Comparison of ENCODE assay signal across 8 cellular contexts in the genomic region with DNA sequence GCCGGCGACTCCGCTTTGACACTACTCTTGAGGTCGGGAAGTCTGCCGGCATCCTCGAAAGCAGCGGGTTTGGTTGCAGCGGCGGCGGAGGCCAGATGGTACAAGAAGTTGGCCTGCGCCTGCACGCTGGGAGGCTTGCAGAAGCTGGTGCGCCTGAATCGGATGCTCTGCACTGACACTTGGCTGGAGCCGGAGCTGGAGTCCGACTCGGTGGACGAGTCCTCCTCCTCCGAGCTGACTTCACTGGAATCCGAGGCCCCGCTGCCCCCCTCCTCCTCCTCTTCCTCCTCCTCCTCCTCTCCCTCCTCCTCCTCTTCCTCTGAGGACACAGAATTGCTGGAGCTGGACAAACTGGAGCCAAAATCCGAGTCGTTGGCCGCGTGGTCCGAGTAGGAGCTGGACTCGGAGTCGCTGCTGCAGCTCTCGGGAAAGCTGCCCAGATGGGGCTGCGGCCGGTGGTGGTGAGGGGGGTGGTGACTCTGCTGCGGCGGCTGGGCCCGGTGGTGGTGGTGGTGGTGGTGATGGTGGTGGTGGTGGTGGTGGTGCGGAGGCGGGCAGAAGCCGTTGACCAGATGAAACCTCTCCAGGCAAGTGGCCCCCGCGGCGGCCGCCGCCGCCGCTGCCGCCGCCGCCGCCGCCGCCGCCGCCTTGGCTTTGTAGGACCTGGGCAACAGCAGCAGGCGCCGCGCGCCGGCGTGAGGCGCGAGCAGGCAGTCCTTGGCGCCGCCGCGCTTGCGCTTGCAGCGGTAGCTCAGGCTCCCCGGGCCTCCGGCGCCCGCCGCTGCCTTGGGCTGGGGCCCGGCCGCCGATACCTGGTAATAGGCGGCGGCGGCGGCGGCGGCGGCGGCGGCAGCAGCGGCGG. TPM values are rescaled to one million over a fixed set of nuclear protein-coding genes. Genes with fewer than 3 reads are reported as not detected.
A peak's percentile ranks its signal among the peaks of the same experiment; 100 is the strongest.
DNase-seq lines count a peak whose midpoint lies in the region; ATAC-seq, FAIRE-seq and TF ChIP-seq lines count a peak whose summit lies in the region.

No MANE protein-coding gene starts in this region.

- peak overlapping the region; percentile 40 for H3K9ac ChIP-seq in smooth muscle cell (ENCODE audit: low read depth)

- peak overlapping the region; percentile 29 for H3K4me3 ChIP-seq in CD8-positive, alpha-beta T cell (ENCODE audit: low read depth, low read length)
- peak overlapping the region; percentile 61 for H3K4me3 ChIP-seq in smooth muscle cell

- no peak for TF ChIP-seq CTCF in CD8-positive, alpha-beta T cell (IDR thresholded peaks at IDR 0.05)
- no peak for TF ChIP-seq CTCF in smooth muscle cell (IDR thresholded peaks at IDR 0.05; ENCODE audit: borderline replicate concordance, insufficient read depth, poor library complexity, severe bottlenecking)

- CTCF ChIA-PET in CD8-positive, alpha-beta T cell (lab: Charles Lee): interaction anchor here (3.5 kb wide), 1 partner anchor 20 kb away, joined by 15 read pairs; no protein-coding TSS in a partner anchor

- H3K4me3 Mint-ChIP-seq in CD8-positive, alpha-beta T cell: peak overlapping the region; percentile 83

- intact Hi-C loops in CD8-positive, alpha-beta T cell (cut with DNase I, micrococcal nuclease): loop anchor here (1.0 to 5.0 kb wide), 7 partner anchors 11 to 921 kb away; partner anchors contain the start of gene COMMD3 (in 1 of the 2)

- no peak overlapping the region for H3K27ac ChIP-seq in CD8-positive, alpha-beta T cell (ENCODE audit: low read depth, low read length)
- H3K27ac ChIP-seq in caudate nucleus (ENCODE audit: low read depth, low read length) (peak overlapping the region; percentile 74), smooth muscle cell (ENCODE audit: low read depth) (no peak overlapping the region)

- H2AFZ ChIP-seq in smooth muscle cell (ENCODE audit: low read depth): peak overlapping the region; percentile 56

- peak in 3 of 7 experiments; percentile 43 to 70 (median 51) for DNase-seq in CD8-positive, alpha-beta T cell
- DNase-seq in T-helper 2 cell: peak in 4 of 5 experiments; percentile 23 to 74 (median 36)
- DNase-seq in caudate nucleus (lab: John Stamatoyannopoulos, UW): peak in 41 of 61 donors; percentile 34 to 81 (median 66)
- DNase-seq in islet precursor cell: peak; percentile 83
- DNase-seq in smooth muscle cell (lab: John Stamatoyannopoulos, UW; ENCODE audit: unreplicated experiment): no peak
- DNase-seq in GM12891 (ENCODE audit: insufficient read length, low spot score): no peak

- no peak overlapping the region for H3K27ac Mint-ChIP-seq in CD8-positive, alpha-beta T cell

- no peaks in the 10 kb centered on the region for H3K9me3 Mint-ChIP-seq in CD8-positive, alpha-beta T cell

- no peaks in the 10 kb centered on the region for H3F3A ChIP-seq in smooth muscle cell (ENCODE audit: low read depth)

- TF ChIP-seq POLR2A in GM12891 (IDR thresholded peaks at IDR 0.05; ENCODE audit: low read depth, low read length): no peak

- H3K4me2 ChIP-seq in smooth muscle cell: peak overlapping the region; percentile 98

- H4K20me1 ChIP-seq in smooth muscle cell (ENCODE audit: low read depth): no peaks in the 10 kb centered on the region

- ATAC-seq in CD8-positive, alpha-beta T cell: peak; percentile 66
- ATAC-seq in GM19438 (IDR thresholded peaks at IDR 0.05; ENCODE audit: low read depth, unreplicated experiment): peak; percentile 58
- ATAC-seq in HG03442 (IDR thresholded peaks at IDR 0.05; ENCODE audit: unreplicated experiment): peak; percentile 70

- WGBS in smooth muscle cell (ENCODE audit: low lambda C conversion rate): under 1% methylated on average over 50 of the region's 85 CpGs

- H3K36me3 Mint-ChIP-seq in CD8-positive, alpha-beta T cell: no peaks in the 10 kb centered on the region

- POLR2A ChIA-PET in CD8-positive, alpha-beta T cell (lab: Charles Lee): interaction anchor here (1.0 to 2.8 kb wide), 4 partner anchors 8 to 487 kb away, joined by 3 to 22 read pairs (median 5); partner anchors contain the start of genes DNAJC1, MLLT10 and SKIDA1

- peaks cover 38% of the 10 kb centered on the region for H3K4me1 ChIP-seq in CD8-positive, alpha-beta T cell (ENCODE audit: insufficient read depth, low read length)
- H3K4me1 ChIP-seq in smooth muscle cell (ENCODE audit: low read depth): peaks cover 52% of the 10 kb centered on the region

- peaks cover 68% of the 10 kb centered on the region for H3K27me3 ChIP-seq in CD8-positive, alpha-beta T cell (ENCODE audit: insufficient read depth, low read length)
- H3K27me3 ChIP-seq in smooth muscle cell (ENCODE audit: low read depth): no peaks in the 10 kb centered on the region

- H3K9me3 ChIP-seq in CD8-positive, alpha-beta T cell (ENCODE audit: low read length): no peaks in the 10 kb centered on the region
- no peaks in the 10 kb centered on the region for H3K9me3 ChIP-seq in smooth muscle cell (replicated peaks; ENCODE audit: low read depth)

- no peaks in the 10 kb centered on the region for H3K36me3 ChIP-seq in CD8-positive, alpha-beta T cell (ENCODE audit: insufficient read depth, low read length)
- no peaks in the 10 kb centered on the region for H3K36me3 ChIP-seq in smooth muscle cell (ENCODE audit: low read depth)

- peaks cover 82% of the 10 kb centered on the region for H3K27me3 Mint-ChIP-seq in CD8-positive, alpha-beta T cell (ENCODE audit: low read depth)

- peaks cover 36% of the 10 kb centered on the region for H3K4me1 Mint-ChIP-seq in CD8-positive, alpha-beta T cell (ENCODE audit: low read depth)

- FAIRE-seq in GM12891 (lab: Jason Lieb, UNC): no peak

- H3K79me2 ChIP-seq in smooth muscle cell (ENCODE audit: low read depth): peaks cover 79% of the 10 kb centered on the region

TF ChIP-seq in GM12891, 5 proteins besides CTCF, POLR2A, EP300 and RAD21:
- TF ChIP-seq POU2F2 (IDR thresholded peaks at IDR 0.05; ENCODE audit: low read depth, low read length) (no peak), POLR2AphosphoS5 (IDR thresholded peaks at IDR 0.05; ENCODE audit: low read depth, low read length) (no peak), TAF1 (IDR thresholded peaks at IDR 0.05; ENCODE audit: low read depth, low read length) (no peak)

RNA-seq across cellular contexts. Expression of gene SKIDA1, which starts 9.0 kb away (rescaled TPM):
- not detected for total RNA-seq in CD8-positive, alpha-beta T cell
- 1.2 and 1.8 TPM in 2 replicates for total RNA-seq in smooth muscle cell
- polyA plus RNA-seq in smooth muscle cell: 0.50 and 0.53 TPM in 2 replicates
- polyA plus RNA-seq in GM12891 (2012; ENCODE audit: low read depth, missing spikeins): 0.10 TPM

RNA-seq across cellular contexts. Expression of gene MLLT10, which starts 17.5 kb away (rescaled TPM):
- 10 to 100 TPM; 36.7 to 41.0 TPM for total RNA-seq in CD8-positive, alpha-beta T cell
- total RNA-seq in smooth muscle cell: 43.6 and 44.6 TPM in 2 replicates
- 6.8 and 10.8 TPM in 2 replicates for polyA plus RNA-seq in smooth muscle cell
- 20.4 TPM for polyA plus RNA-seq in GM12891 (2012; ENCODE audit: low read depth, missing spikeins)

Comparison
In these comparisons a context has a peak if more than half of its experiments do, and no peak if none do; other contexts are left out.
1. DNase-seq: peak in T-helper 2 cell (4 of 5), caudate nucleus (41 of 61) and islet precursor cell (single experiment); none in smooth muscle cell (single experiment) and GM12891 (single experiment).
2. Peak in every context shown above with its lines, with median percentiles within 50 percentile points of each other: ATAC-seq.